ENCODE assay signal across 8 cellular contexts in the genomic region with DNA sequence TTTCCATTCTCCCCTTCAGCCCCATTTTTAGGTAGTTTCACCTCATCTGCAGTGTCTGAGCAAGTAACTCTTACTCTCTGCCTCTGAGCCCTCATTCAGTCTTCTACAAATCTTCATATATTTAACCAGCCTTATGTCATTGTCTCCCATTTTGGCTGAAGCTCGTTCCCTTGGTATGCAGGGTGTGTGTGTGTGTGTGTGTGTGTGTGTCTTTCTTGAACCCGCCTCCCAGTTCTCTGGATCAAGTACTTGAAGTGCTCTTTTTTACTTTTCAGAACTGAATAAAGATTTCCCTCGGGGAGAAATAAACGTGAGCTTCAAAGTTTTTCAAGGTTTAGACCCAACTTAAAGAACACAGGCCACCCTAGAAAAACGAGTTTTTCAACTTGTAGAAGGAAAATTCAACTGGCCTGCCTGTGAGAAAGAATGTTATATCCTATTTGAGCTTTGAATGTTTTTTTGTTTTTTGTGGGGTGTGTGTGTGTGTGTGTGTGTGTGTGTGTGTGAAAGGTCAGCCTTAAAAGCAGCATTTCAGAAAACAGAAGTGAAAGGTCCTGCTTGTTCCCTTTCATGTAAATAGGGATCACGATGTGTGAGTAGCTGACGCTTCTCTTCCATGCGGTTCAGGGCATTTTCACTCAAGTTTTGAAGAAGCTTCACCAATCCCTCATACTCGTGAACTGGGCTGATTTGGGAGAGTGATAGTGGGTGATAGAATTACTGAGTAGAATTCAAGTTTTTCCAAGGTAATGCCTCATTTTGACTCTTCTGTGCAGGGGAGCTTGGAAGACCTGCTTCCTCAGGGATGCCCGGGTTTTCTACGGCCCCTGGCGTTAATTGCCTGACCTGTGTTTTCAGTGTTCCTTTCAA. TPM values are rescaled to one million over a fixed set of nuclear protein-coding genes. Genes with fewer than 3 reads are reported as not detected.
DNase-seq lines count a peak whose midpoint lies in the region; ATAC-seq lines count a peak whose summit lies in the region.

No MANE protein-coding gene starts in this region.

- peak overlapping the region; percentile 91 for H3K27ac ChIP-seq in thymus (ENCODE audit: low read depth)

- no peak overlapping the region for H3K4me3 ChIP-seq in thymus (ENCODE audit: low read length)

- in situ Hi-C loops in SK-MEL-5 (cut with HindIII; ENCODE audit: low pct_unique_long_range_greater_than_20kb, low sequenced_read_pairs) = no loop called here

- WGBS in thymus = 77% methylated on average over 12 of the region's 12 CpGs

- H3K36me3 ChIP-seq in thymus (ENCODE audit: control insufficient read depth, insufficient read depth) = peaks cover 10% of the 10 kb centered on the region

- no peaks in the 10 kb centered on the region for H3K4me1 ChIP-seq in thymus (ENCODE audit: control insufficient read depth, insufficient read depth, low read length)

- DNase-seq in SK-MEL-5 (ENCODE audit: low read depth, low spot score) (peak; percentile 73), islet precursor cell (peak; percentile 50)
- DNase-seq in activated CD4-positive, CD25-positive, alpha-beta regulatory T cell treated with anti-CD3 and anti-CD28 coated beads, Interleukin-2, amount 50 U/mL, for 72 hours = no peak
- DNase-seq in activated naive CD4-positive, alpha-beta T cell (lab: John Stamatoyannopoulos, UW) = no peak
- no peak for DNase-seq in stimulated activated CD4-positive, alpha-beta T cell treated with anti-CD3 and anti-CD28 coated beads, Interleukin-4, amount 100 ng/mL, for 4 hours

- ATAC-seq in GM18498 (IDR thresholded peaks at IDR 0.05; ENCODE audit: unreplicated experiment) (peak; percentile 66), HG02678 (IDR thresholded peaks at IDR 0.05; ENCODE audit: unreplicated experiment) (peak; percentile 58)

- no peaks in the 10 kb centered on the region for H3K27me3 ChIP-seq in thymus (ENCODE audit: control insufficient read depth, insufficient read depth)

- H3K9me3 ChIP-seq in thymus (ENCODE audit: control insufficient read depth) = no peaks in the 10 kb centered on the region

RNA-seq across cellular contexts. Expression of a gene that starts 50.6 kb away (rescaled TPM):
- total RNA-seq in SK-MEL-5 (2014; rRNA removed; shearing (Covaris generic)) = 0.24 and 0.95 TPM in 2 replicates
- 0.58 and 1.7 TPM in 2 replicates for polyA plus RNA-seq in SK-MEL-5 (2015; cell fraction: cytosol; rRNA removed)
- 6.0 and 16.9 TPM in 2 replicates for polyA plus RNA-seq in SK-MEL-5 (2015; cell fraction: nucleus; rRNA removed)
- 3.4 TPM for polyA plus RNA-seq in thymus

Comparison
In these comparisons a context has a peak if more than half of its experiments do, and no peak if none do; other contexts are left out.
1. DNase-seq: peak in SK-MEL-5 (single experiment) and islet precursor cell (single experiment); none in activated CD4-positive, CD25-positive, alpha-beta regulatory T cell treated with anti-CD3 and anti-CD28 coated beads, Interleukin-2, amount 50 U/mL, for 72 hours (single experiment), activated naive CD4-positive, alpha-beta T cell (0 of 4) and stimulated activated CD4-positive, alpha-beta T cell treated with anti-CD3 and anti-CD28 coated beads, Interleukin-4, amount 100 ng/mL, for 4 hours (0 of 2).